ENCODE assay signal across 8 cellular contexts in the genomic region with DNA sequence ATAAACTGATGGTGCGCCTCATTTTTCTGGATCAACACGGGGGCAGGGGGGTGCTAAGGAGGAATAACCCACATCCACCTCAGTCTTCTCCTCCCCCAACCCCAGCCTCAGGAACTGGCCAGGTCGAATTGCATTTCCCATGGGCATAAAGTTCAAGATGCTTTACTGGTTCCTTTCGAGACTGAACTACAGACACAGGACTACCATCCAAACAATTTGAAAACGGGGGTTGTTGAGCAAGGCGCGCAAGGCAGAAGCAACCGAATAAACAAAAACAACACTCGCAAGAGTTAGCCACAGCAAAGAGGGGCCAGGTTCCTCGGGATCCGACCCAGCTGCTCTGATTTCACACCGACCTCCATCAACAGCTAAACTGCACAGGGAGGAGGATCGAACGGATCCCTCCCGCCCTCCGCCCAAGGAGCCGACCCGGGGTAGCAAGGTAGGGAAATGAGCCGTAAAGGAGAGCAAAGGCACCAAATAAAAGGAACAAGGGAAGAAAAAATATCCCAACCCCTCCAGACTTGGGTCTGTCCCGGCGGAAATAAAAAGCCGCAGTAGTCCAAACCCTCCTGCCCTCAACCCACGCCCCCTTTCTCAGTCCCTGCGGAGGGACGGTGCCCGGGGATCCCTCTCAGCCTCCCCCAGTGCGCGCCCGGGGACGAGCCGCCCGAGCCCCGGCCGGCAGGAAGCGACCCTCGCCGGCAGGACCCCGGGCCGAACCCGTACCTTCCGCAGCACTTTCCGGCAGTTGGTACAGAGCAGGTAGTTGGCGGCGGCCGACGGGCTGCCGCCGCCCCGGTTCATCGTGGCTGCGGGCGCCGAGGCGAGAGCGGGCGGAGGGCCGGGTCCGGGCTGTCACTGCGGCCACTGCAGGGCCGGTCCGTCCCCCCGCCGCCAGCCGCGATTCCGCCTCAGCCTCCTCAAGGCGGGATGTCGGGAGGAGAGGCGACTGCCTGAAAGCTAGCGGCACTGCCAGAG. TPM values are rescaled to one million over a fixed set of nuclear protein-coding genes. Genes with fewer than 3 reads are reported as not detected.
DNase-seq lines count a peak whose midpoint lies in the region; ATAC-seq and TF ChIP-seq lines count a peak whose summit lies in the region.

No MANE protein-coding gene starts in this region.

- 0% methylated on average over 27 to 32 of the region's 70 CpGs for WGBS in lower leg skin, 2 donors

- TF ChIP-seq POLR2A in lower leg skin (IDR thresholded peaks at IDR 0.05), result no peak

- peak; percentile 15 to 64 (median 28) for DNase-seq in CD4-positive, alpha-beta memory T cell
- DNase-seq in WTC11 (ENCODE audit: low spot score) (peak; percentile 26), lower leg skin (ENCODE audit: low spot score in 2 of 2) (peak; percentile 28 to 85), GM13976 (ENCODE audit: low spot score) (no peak)
- DNase-seq in stimulated activated naive CD4-positive, alpha-beta T cell treated with Interleukin-2 at 50 U/mL for 16 hours (lab: John Stamatoyannopoulos, UW), result peak; percentile 30

- H3K4me1 Mint-ChIP-seq in CD4-positive, alpha-beta memory T cell, result peaks cover 32 to 66% (median 39%) of the 10 kb centered on the region in 4 donors
- peaks cover 50% of the 10 kb centered on the region for H3K4me1 Mint-ChIP-seq in WTC11

- no peaks in the 10 kb centered on the region for H3K27me3 Mint-ChIP-seq in CD4-positive, alpha-beta memory T cell
- peaks cover 30% of the 10 kb centered on the region for H3K27me3 Mint-ChIP-seq in WTC11 (ENCODE audit: low read depth)

- intact Hi-C loops in CD4-positive, alpha-beta memory T cell (cut with micrococcal nuclease), result loop anchor here (1.0 to 5.0 kb wide), 12 partner anchors 24 to 1159 kb away; a partner anchor contains a TSS
- intact Hi-C loops in lower leg skin (cut with DNase I; ENCODE audit: low total_unique reads), result no loop called here

- ATAC-seq in GM21381 (IDR thresholded peaks at IDR 0.05; ENCODE audit: unreplicated experiment) (peak; percentile 3), WTC11 (peak; percentile 4)

- POLR2A ChIA-PET in CD4-positive, alpha-beta memory T cell (lab: Charles Lee; ENCODE audit: partially characterized antibody), result interaction anchor here (0.6 to 5.7 kb wide), 43 partner anchors 9 to 1037 kb away, joined by 3 to 241 read pairs (median 8); a partner anchor contains a TSS
- POLR2A ChIA-PET in WTC11 (lab: Charles Lee), result interaction anchor here (0.6 to 2.3 kb wide), 13 partner anchors 18 to 560 kb away, joined by 3 to 12 read pairs (median 4); a partner anchor contains a TSS

- H3K4me1 ChIP-seq in CD4-positive, alpha-beta memory T cell (ENCODE audit: insufficient read depth, low read length), result peaks cover 59% of the 10 kb centered on the region
- H3K4me1 ChIP-seq in HUES48 (ENCODE audit: control insufficient read depth, insufficient read depth, low read length) (peaks cover 46% of the 10 kb centered on the region), duodenal mucosa (ENCODE audit: control insufficient read depth in 1 of 2, insufficient read depth in 2 of 2, low read length in 2 of 2) (peaks cover 14 to 17% of the 10 kb centered on the region in 2 donors)

- in situ Hi-C loops in GM13976 (cut with MboI; ENCODE audit: low sequenced_read_pairs, unreplicated experiment), result no loop called here

- no peak for TF ChIP-seq CTCF in WTC11 (IDR thresholded peaks at IDR 0.05)
- no peak for TF ChIP-seq CTCF in lower leg skin (IDR thresholded peaks at IDR 0.05)
- no peak for TF ChIP-seq CTCF in GM13976 (IDR thresholded peaks at IDR 0.05; ENCODE audit: borderline replicate concordance, control extremely low read depth, extremely low read depth, insufficient read depth, missing control alignments)

- peak overlapping the region; percentile 92 to 99 (median 97) for H3K4me3 Mint-ChIP-seq in CD4-positive, alpha-beta memory T cell
- peak overlapping the region; percentile 97 for H3K4me3 Mint-ChIP-seq in WTC11

- H3K27ac Mint-ChIP-seq in CD4-positive, alpha-beta memory T cell, result peak overlapping the region; percentile 85 to 96 (median 93)
- H3K27ac Mint-ChIP-seq in WTC11, result peak overlapping the region; percentile 43

- H3K27ac ChIP-seq in CD4-positive, alpha-beta memory T cell (ENCODE audit: low read depth, low read length), result peak overlapping the region; percentile 68
- H3K27ac ChIP-seq in HUES48 (ENCODE audit: low read depth, low read length), result peak overlapping the region; percentile 63
- H3K27ac ChIP-seq in duodenal mucosa (ENCODE audit: low read depth, low read length), result no peak overlapping the region

- CTCF ChIA-PET in CD4-positive, alpha-beta memory T cell (lab: Charles Lee; ENCODE audit: partially characterized antibody), result interaction anchor here (0.7 to 3.0 kb wide), 31 partner anchors 11 to 560 kb away, joined by 3 to 102 read pairs (median 5); a partner anchor contains a TSS
- CTCF ChIA-PET in WTC11 (lab: Charles Lee), result interaction anchor here (0.5 to 5.5 kb wide), 12 partner anchors 13 to 475 kb away, joined by 3 to 33 read pairs (median 6); no protein-coding TSS in a partner anchor

- no peaks in the 10 kb centered on the region for H3K27me3 ChIP-seq in CD4-positive, alpha-beta memory T cell (ENCODE audit: insufficient read depth, low read length)
- peaks cover 23% of the 10 kb centered on the region for H3K27me3 ChIP-seq in HUES48 (ENCODE audit: control insufficient read depth, insufficient read depth, low read length)
- H3K27me3 ChIP-seq in duodenal mucosa (ENCODE audit: control insufficient read depth in 1 of 2, insufficient read depth in 2 of 2, low read length in 2 of 2), result no peaks in the 10 kb centered on the region

- peaks cover 0 to 1% (median 0%) of the 10 kb centered on the region in 8 donors for H3K9me3 Mint-ChIP-seq in CD4-positive, alpha-beta memory T cell
- no peaks in the 10 kb centered on the region for H3K9me3 Mint-ChIP-seq in WTC11

- peaks cover 3 to 14% of the 10 kb centered on the region in 2 donors for H3K36me3 Mint-ChIP-seq in CD4-positive, alpha-beta memory T cell
- no peaks in the 10 kb centered on the region for H3K36me3 Mint-ChIP-seq in WTC11

- H3K9ac ChIP-seq in HUES48 (ENCODE audit: low read depth, low read length) (peak overlapping the region; percentile 30; the same call in 1 of the 2 replicates), duodenal mucosa (ENCODE audit: low read depth in 1 of 2, low read length in 2 of 2) (peak overlapping the region; percentile 51 to 73)

- no peaks in the 10 kb centered on the region for H3K9me3 ChIP-seq in CD4-positive, alpha-beta memory T cell (ENCODE audit: control insufficient read depth in 1 of 2, low read length in 2 of 2)
- no peaks in the 10 kb centered on the region for H3K9me3 ChIP-seq in HUES48 (ENCODE audit: control insufficient read depth, insufficient read depth, low read length)
- no peaks in the 10 kb centered on the region for H3K9me3 ChIP-seq in duodenal mucosa (ENCODE audit: control insufficient read depth in 1 of 2, low read length in 2 of 2)

- peak overlapping the region; percentile 81 to 89 for H3K4me3 ChIP-seq in CD4-positive, alpha-beta memory T cell (ENCODE audit: low read length in 2 of 2)
- H3K4me3 ChIP-seq in HUES48 (ENCODE audit: low read depth, low read length) (peak overlapping the region; percentile 75), duodenal mucosa (ENCODE audit: low read depth in 1 of 2, low read length in 2 of 2) (peak overlapping the region; percentile 71 to 80), lower leg skin (ENCODE audit: low read depth, poor library complexity, severe bottlenecking) (peak overlapping the region; percentile 88)

- H3K36me3 ChIP-seq in CD4-positive, alpha-beta memory T cell (ENCODE audit: insufficient read depth, low read length), result no peaks in the 10 kb centered on the region
- no peaks in the 10 kb centered on the region for H3K36me3 ChIP-seq in HUES48 (ENCODE audit: control insufficient read depth, insufficient read depth, low read length)
- no peaks in the 10 kb centered on the region for H3K36me3 ChIP-seq in duodenal mucosa (ENCODE audit: control insufficient read depth in 1 of 2, insufficient read depth in 2 of 2, low read length in 2 of 2)

TF ChIP-seq in WTC11, 78 proteins besides CTCF, POLR2A, EP300 and RAD21 (continues in another document):
- TF ChIP-seq, protein P1, sequence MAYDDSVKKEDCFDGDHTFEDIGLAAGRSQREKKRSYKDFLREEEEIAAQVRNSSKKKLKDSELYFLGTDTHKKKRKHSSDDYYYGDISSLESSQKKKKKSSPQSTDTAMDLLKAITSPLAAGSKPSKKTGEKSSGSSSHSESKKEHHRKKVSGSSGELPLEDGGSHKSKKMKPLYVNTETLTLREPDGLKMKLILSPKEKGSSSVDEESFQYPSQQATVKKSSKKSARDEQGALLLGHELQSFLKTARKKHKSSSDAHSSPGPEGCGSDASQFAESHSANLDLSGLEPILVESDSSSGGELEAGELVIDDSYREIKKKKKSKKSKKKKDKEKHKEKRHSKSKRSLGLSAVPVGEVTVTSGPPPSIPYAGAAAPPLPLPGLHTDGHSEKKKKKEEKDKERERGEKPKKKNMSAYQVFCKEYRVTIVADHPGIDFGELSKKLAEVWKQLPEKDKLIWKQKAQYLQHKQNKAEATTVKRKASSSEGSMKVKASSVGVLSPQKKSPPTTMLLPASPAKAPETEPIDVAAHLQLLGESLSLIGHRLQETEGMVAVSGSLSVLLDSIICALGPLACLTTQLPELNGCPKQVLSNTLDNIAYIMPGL (CRISPR knock-in tag; IDR thresholded peaks at IDR 0.05), result peak; percentile 59; the same call in 1 of the 2 replicates
- no peak for TF ChIP-seq TEAD1 (CRISPR knock-in tag; IDR thresholded peaks at IDR 0.05)
- TF ChIP-seq NR2C2 (CRISPR knock-in tag; IDR thresholded peaks at IDR 0.05), result no peak

RNA-seq across cellular contexts. Expression of a gene that starts 0.7 kb away (rescaled TPM):
- 100 to 1,000 TPM; 204 to 211 TPM for total RNA-seq in CD4-positive, alpha-beta memory T cell
- 1 to 10 TPM; 1.8 to 3.4 TPM for polyA plus RNA-seq in CD4-positive, alpha-beta memory T cell
- total RNA-seq in WTC11 (2021) (34.9 to 38.2 TPM (median 35.1 TPM) in 3 replicates), lower leg skin (10 to 100 TPM; 12.4 to 37.3 (median 25.5) TPM)
